35 cellular contexts compared by ENCODE assay signal in the genomic region with DNA sequence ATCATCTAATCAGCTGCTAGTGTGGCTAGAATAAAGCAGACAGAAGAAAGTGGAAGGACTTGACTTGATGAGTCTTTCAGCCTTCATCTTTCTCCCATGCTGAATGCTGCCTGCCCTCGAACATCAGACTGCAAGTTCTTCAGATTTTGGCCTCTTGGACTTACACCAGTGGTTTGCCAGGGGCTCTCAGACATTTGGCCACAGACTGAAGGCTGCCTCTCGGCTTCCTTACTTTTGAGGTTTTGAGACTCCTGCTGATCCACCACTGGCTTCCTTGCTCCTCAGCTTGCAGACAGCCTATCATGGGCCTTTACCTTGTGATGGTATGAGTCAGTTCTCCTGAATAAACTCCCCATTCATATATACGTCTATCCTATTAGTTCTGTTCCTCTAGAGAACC. TPM values are rescaled to one million over a fixed set of nuclear protein-coding genes. Genes with fewer than 3 reads are reported as not detected.
"Had no signal": no experiment of that assay in that cellular context is flagged by ENCODE, and none has a peak within 500 bp of the region (broad histone marks: within the 10 kb centered on the region; RNA-seq: fewer than 3 reads in every experiment).

No MANE protein-coding gene starts in this region.

- H3K4me3 ChIP-seq: MG63 had no signal

- H3K4me2 ChIP-seq: KMS-11 had no signal

- H3K27ac ChIP-seq: KMS-11 had no signal

- H3K9ac ChIP-seq: KMS-11 had no signal

- H3K9me3 ChIP-seq: MG63 had no signal

- DNase-seq: Kasumi-1, KG1, MG63, MM.1S, MV-4-11, NCI-H1048, NCI-H1092, NCI-H1092 treated with DMSO at 0.1 percent for 48 hours, NCI-H1105, NCI-H1105 treated with DMSO at 0.1 percent for 48 hours, NCI-H1417, NCI-H1417 treated with DMSO at 0.1 percent for 48 hours, NCI-H1436, NCI-H1436 treated with DMSO at 0.1 percent for 48 hours, NCI-H146, NCI-H1694, NCI-H1694 treated with DMSO at 0.1 percent for 48 hours, NCI-H187, NCI-H187 treated with DMSO at 0.1 percent for 48 hours, NCI-H1930, NCI-H2029, NCI-H2029 treated with DMSO at 0.1 percent for 48 hours, NCI-H2081, NCI-H2081 treated with DMSO at 0.1 percent for 48 hours, NCI-H2107, NCI-H2171, NCI-H2171 treated with DMSO at 0.1 percent for 48 hours, NCI-H2227 treated with DMSO at 0.1 percent for 48 hours, NCI-H226, NCI-H345, NCI-H446, NCI-H446 treated with DMSO at 0.1 percent for 48 hours, NCI-H510A had no signal

- H3K27me3 ChIP-seq: MG63 had no signal

- H3K36me3 ChIP-seq: MG63 had no signal

RNA-seq across cellular contexts. Expression of gene PLPP4, which starts 26.0 kb away (rescaled TPM):
- total RNA-seq: NCI-H460 had no signal
